ENCODE assay signal across 11 cellular contexts in genomic region chr5:147382776-147383175, GRCh38.
DNase-seq lines count a peak whose midpoint lies in the region; ATAC-seq, FAIRE-seq and TF ChIP-seq lines count a peak whose summit lies in the region.
"Had no signal": no experiment of that assay in that cellular context is flagged by ENCODE, and none has a peak within 500 bp of the region (broad histone marks: within the 10 kb centered on the region; RNA-seq: fewer than 3 reads in every experiment).

No MANE protein-coding gene starts in this region.

- H3K27me3 ChIP-seq in endothelial cell of umbilical vein (ENCODE audit: control insufficient read depth in 2 of 2, insufficient read depth in 2 of 2, low read length in 2 of 2), result peaks cover 0 to 4% of the 10 kb centered on the region in 2 experiments

- CTCF ChIA-PET in endothelial cell of umbilical vein (lab: Charles Lee), result interaction anchor here (2.0 to 4.4 kb wide), 2 partner anchors 13 to 71 kb away, joined by 5 to 24 read pairs; no protein-coding TSS in a partner anchor

- H3K9me1 ChIP-seq in endothelial cell of umbilical vein (replicated peaks; ENCODE audit: control insufficient read depth, extremely low read depth, insufficient read depth, low read length), result no peaks in the 10 kb centered on the region

- no peak for TF ChIP-seq CTCF in endothelial cell of umbilical vein (IDR thresholded peaks at IDR 0.05; ENCODE audit: extremely low read depth in 1 of 2, insufficient read depth in 1 of 2, low read depth in 1 of 2, low read length in 2 of 2)

- FAIRE-seq in endothelial cell of umbilical vein (lab: Jason Lieb, UNC), result no peak

- no peaks in the 10 kb centered on the region for H4K20me1 ChIP-seq in endothelial cell of umbilical vein (replicated peaks; ENCODE audit: control insufficient read depth, extremely low read depth, insufficient read depth, low read length)

- no peaks in the 10 kb centered on the region for H3K4me1 Mint-ChIP-seq in activated T-helper 1 cell treated with anti-CD3 and anti-CD28 coated beads, Interleukin-12 subunit alpha, Interleukin-12 subunit beta, Interleukin-2, Interleukin-4 antibody, amounts not matched to agents 30 ng/mL and 10 ng/mL and 1 ng/mL, durations not matched to agents 14 hours and 24 hours and 36 hours (ENCODE audit: low read depth)
- H3K4me1 Mint-ChIP-seq: central memory CD8-positive, alpha-beta T cell had no signal

- H3K36me3 ChIP-seq in endothelial cell of umbilical vein (ENCODE audit: control insufficient read depth in 2 of 2, extremely low read depth in 1 of 2, insufficient read depth in 2 of 2, low read length in 2 of 2), result no peaks in the 10 kb centered on the region

- no peaks in the 10 kb centered on the region for H3K27me3 Mint-ChIP-seq in activated T-helper 1 cell treated with anti-CD3 and anti-CD28 coated beads, Interleukin-12 subunit alpha, Interleukin-12 subunit beta, Interleukin-2, Interleukin-4 antibody, amounts not matched to agents 30 ng/mL and 10 ng/mL and 1 ng/mL, durations not matched to agents 14 hours and 24 hours and 36 hours (ENCODE audit: insufficient read depth)

- no peak overlapping the region for H3K27ac ChIP-seq in endothelial cell of umbilical vein (ENCODE audit: insufficient read depth, low read depth, low read length)

- peak overlapping the region; percentile 77 for H2AFZ ChIP-seq in endothelial cell of umbilical vein (ENCODE audit: low read depth, low read length)

- no peaks in the 10 kb centered on the region for H3K9me3 Mint-ChIP-seq in activated T-helper 1 cell treated with anti-CD3 and anti-CD28 coated beads, Interleukin-12 subunit alpha, Interleukin-12 subunit beta, Interleukin-2, Interleukin-4 antibody, amounts not matched to agents 30 ng/mL and 10 ng/mL and 1 ng/mL, durations not matched to agents 14 hours and 24 hours and 36 hours
- H3K9me3 Mint-ChIP-seq: central memory CD8-positive, alpha-beta T cell had no signal

- H3K4me3 ChIP-seq in endothelial cell of umbilical vein (replicated peaks in 1 of 3; ENCODE audit: insufficient read depth in 1 of 3, low read depth in 1 of 3, low read length in 3 of 3), result no peak overlapping the region

- ATAC-seq in HG02642 (IDR thresholded peaks at IDR 0.05; ENCODE audit: poor library complexity, unreplicated experiment) (no peak), HG02885 (IDR thresholded peaks at IDR 0.05; ENCODE audit: poor library complexity, unreplicated experiment) (no peak)
- ATAC-seq: PC-3 had no signal

- H3K4me2 ChIP-seq in endothelial cell of umbilical vein (ENCODE audit: insufficient read depth, low read length), result no peak overlapping the region

- H3K79me2 ChIP-seq in endothelial cell of umbilical vein (ENCODE audit: control insufficient read depth, insufficient read depth, low read length), result no peaks in the 10 kb centered on the region

- no peak overlapping the region for H3K4me3 Mint-ChIP-seq in activated T-helper 1 cell treated with anti-CD3 and anti-CD28 coated beads, Interleukin-12 subunit alpha, Interleukin-12 subunit beta, Interleukin-2, Interleukin-4 antibody, amounts not matched to agents 30 ng/mL and 10 ng/mL and 1 ng/mL, durations not matched to agents 14 hours and 24 hours and 36 hours
- H3K4me3 Mint-ChIP-seq: central memory CD8-positive, alpha-beta T cell had no signal

- H3K9me3 ChIP-seq in endothelial cell of umbilical vein (replicated peaks; ENCODE audit: control insufficient read depth, insufficient read depth, low read length), result no peaks in the 10 kb centered on the region

- H3K9ac ChIP-seq in endothelial cell of umbilical vein (replicated peaks; ENCODE audit: extremely low read depth, insufficient read depth, low read length), result no peak overlapping the region

- H3K27ac Mint-ChIP-seq in activated T-helper 1 cell treated with anti-CD3 and anti-CD28 coated beads, Interleukin-12 subunit alpha, Interleukin-12 subunit beta, Interleukin-2, Interleukin-4 antibody, amounts not matched to agents 30 ng/mL and 10 ng/mL and 1 ng/mL, durations not matched to agents 14 hours and 24 hours and 36 hours, result no peak overlapping the region

- POLR2A ChIA-PET in endothelial cell of umbilical vein (lab: Charles Lee), result no interaction called here

- no peaks in the 10 kb centered on the region for H3K4me1 ChIP-seq in endothelial cell of umbilical vein (ENCODE audit: control insufficient read depth, extremely low read depth, insufficient read depth, low read length)

- dilution Hi-C loops in endothelial cell of umbilical vein (cut with MboI; ENCODE audit: extremely low pct_ligation_motif_present, low sequenced_read_pairs), result no loop called here

- no TSS peak for BruUV-seq in endothelial cell of umbilical vein (replicated peaks; lab: Mats Ljungman, UMichigan)

- H3K36me3 Mint-ChIP-seq in activated T-helper 1 cell treated with anti-CD3 and anti-CD28 coated beads, Interleukin-12 subunit alpha, Interleukin-12 subunit beta, Interleukin-2, Interleukin-4 antibody, amounts not matched to agents 30 ng/mL and 10 ng/mL and 1 ng/mL, durations not matched to agents 14 hours and 24 hours and 36 hours (ENCODE audit: low read depth), result no peaks in the 10 kb centered on the region

- no peak for TF ChIP-seq POLR2A in endothelial cell of umbilical vein (IDR thresholded peaks at IDR 0.05; ENCODE audit: low read depth, low read length)

- intact Hi-C loops in endothelial cell of umbilical vein (cut with micrococcal nuclease), result no loop called here
- intact Hi-C loops in activated T-helper 1 cell treated with anti-CD3 and anti-CD28 coated beads, Interleukin-12 subunit alpha, Interleukin-12 subunit beta, Interleukin-2, Interleukin-4 antibody, amounts not matched to agents 30 ng/mL and 10 ng/mL and 1 ng/mL, durations not matched to agents 14 hours and 24 hours and 36 hours (cut with micrococcal nuclease), result no loop called here

- DNase-seq in AG08395 (ENCODE audit: low spot score) (peak; percentile 78), NCI-H2227 (lab: John Stamatoyannopoulos, UW; ENCODE audit: unreplicated experiment) (peak; percentile 27), endothelial cell of umbilical vein (ENCODE audit: low read depth, low spot score) (no peak), myocyte (ENCODE audit: low read depth) (peak; percentile 33), NOMO-1 treated with DMSO at 0.1 percent for 48 hours (lab: John Stamatoyannopoulos, UW; ENCODE audit: unreplicated experiment) (no peak)
- DNase-seq in activated T-helper 1 cell treated with anti-CD3 and anti-CD28 coated beads, Interleukin-12 subunit alpha, Interleukin-12 subunit beta, Interleukin-2, Interleukin-4 antibody, amounts not matched to agents 30 ng/mL and 10 ng/mL and 1 ng/mL, durations not matched to agents 14 hours and 24 hours and 36 hours (ENCODE audit: low spot score), result no peak
- DNase-seq: NCI-H1092, PC-3 had no signal

TF ChIP-seq in endothelial cell of umbilical vein, 7 proteins besides CTCF, POLR2A, EP300 and RAD21:
- TF ChIP-seq JUN (IDR thresholded peaks at IDR 0.05; ENCODE audit: borderline replicate concordance, insufficient read depth, insufficient read length, low read depth) (no peak), GATA2 (IDR thresholded peaks at IDR 0.05; ENCODE audit: insufficient read depth, insufficient read length, low read depth, low read length) (no peak), FOS (IDR thresholded peaks at IDR 0.05; ENCODE audit: borderline replicate concordance, insufficient read depth, low read length) (no peak), EZH2 (IDR thresholded peaks at IDR 0.05; ENCODE audit: borderline replicate concordance, low read depth, low read length, severe bottlenecking) (no peak), POLR2AphosphoS5 (IDR thresholded peaks at IDR 0.05; ENCODE audit: insufficient read depth, low read depth, low read length) (no peak)

Comparison
In these comparisons a context has a peak if more than half of its experiments do, and no peak if none do; other contexts are left out.
1. DNase-seq: peak in AG08395 (single experiment), NCI-H2227 (single experiment) and myocyte (single experiment); none in endothelial cell of umbilical vein (single experiment), NOMO-1 treated with DMSO at 0.1 percent for 48 hours (single experiment) and activated T-helper 1 cell treated with anti-CD3 and anti-CD28 coated beads, Interleukin-12 subunit alpha, Interleukin-12 subunit beta, Interleukin-2, Interleukin-4 antibody, amounts not matched to agents 30 ng/mL and 10 ng/mL and 1 ng/mL, durations not matched to agents 14 hours and 24 hours and 36 hours (single experiment).